ENCODE assay signal across 8 cellular contexts in the genomic region with DNA sequence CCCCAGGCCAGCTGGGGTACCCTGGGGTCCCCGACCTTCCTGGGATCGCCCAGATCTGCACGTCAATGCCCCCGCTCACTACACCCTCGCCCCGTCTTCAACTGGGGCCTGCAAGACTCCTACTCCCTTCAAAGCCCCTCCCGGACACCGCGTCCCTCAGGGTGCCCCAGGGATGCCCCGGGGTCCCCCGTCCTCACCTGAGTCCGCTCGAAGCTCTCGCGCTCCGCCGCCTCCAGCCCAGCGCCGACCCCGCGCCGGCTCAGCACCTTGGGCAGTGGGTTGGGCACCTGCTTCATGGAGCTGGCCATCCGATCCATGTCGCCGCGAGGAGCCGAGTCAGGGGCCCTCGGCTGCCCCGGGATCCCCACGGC. TPM values are rescaled to one million over a fixed set of nuclear protein-coding genes. Genes with fewer than 3 reads are reported as not detected.
DNase-seq lines count a peak whose midpoint lies in the region; ATAC-seq, FAIRE-seq and TF ChIP-seq lines count a peak whose summit lies in the region.

TSS of gene HIP1 (minus strand) at position 338 of the 371 bp plus-strand sequence. CDS start at position 317, 21 bp downstream.

- in situ Hi-C loops in GM18951 (cut with MboI; ENCODE audit: low sequenced_read_pairs, unreplicated experiment) = no loop called here

- TF ChIP-seq CTCF in KMS-11 (conservative IDR thresholded peaks at IDR 0.05; ENCODE audit: low read depth, low read length) = no peak
- TF ChIP-seq CTCF in uterus (IDR thresholded peaks at IDR 0.05) = no peak

- H3K36me3 ChIP-seq in KMS-11 (ENCODE audit: insufficient read depth) = no peaks in the 10 kb centered on the region
- no peaks in the 10 kb centered on the region for H3K36me3 ChIP-seq in uterus

- H3K27ac ChIP-seq in KMS-11 = peak within 1 kb of the TSS; percentile 57
- H3K27ac ChIP-seq in uterus = peak within 1 kb of the TSS; percentile 88 to 95

- no peak for ATAC-seq in HG02870 (IDR thresholded peaks at IDR 0.05; ENCODE audit: unreplicated experiment)

- no peaks in the 10 kb centered on the region for H3K9me3 ChIP-seq in uterus

- H3K4me1 ChIP-seq in KMS-11 (ENCODE audit: low read depth, poor library complexity, severe bottlenecking) = peaks cover 10% of the 10 kb centered on the region
- H3K4me1 ChIP-seq in uterus = no peaks in the 10 kb centered on the region

- H3K27me3 ChIP-seq in KMS-11 (ENCODE audit: insufficient read depth, low read depth) = no peaks in the 10 kb centered on the region; the same call in 1 of the 2 replicates
- no peaks in the 10 kb centered on the region for H3K27me3 ChIP-seq in uterus

- peak within 1 kb of the TSS; percentile 64; the same call in 1 of the 2 replicates for H3K9ac ChIP-seq in KMS-11

- H2AFZ ChIP-seq in KMS-11 (ENCODE audit: low read depth) = peak within 1 kb of the TSS; percentile 100

- TF ChIP-seq POLR2A in GM18951 (IDR thresholded peaks at IDR 0.05; ENCODE audit: extremely low read depth, insufficient read depth, insufficient read length) (peak; percentile 25), uterus (IDR thresholded peaks at IDR 0.05) (peak in 1 of 2 donors; percentile 22)

- H3K4me2 ChIP-seq in KMS-11 = peak within 1 kb of the TSS; percentile 92

- H3K4me3 ChIP-seq in KMS-11 (IDR thresholded peaks at IDR 0.05; ENCODE audit: insufficient read depth, low read depth, low read length) (no peak within 1 kb of the TSS), uterus (peak within 1 kb of the TSS; percentile 97 to 100)

- DNase-seq in dermis blood vessel endothelial cell = no peak
- DNase-seq in mucosa of gallbladder (ENCODE audit: low spot score) = no peak
- DNase-seq in uterus = no peak
- DNase-seq in RCC 7860 (ENCODE audit: low spot score) = no peak
- DNase-seq in T-helper 9 cell = no peak

- intact Hi-C loops in uterus (cut with DNase I; ENCODE audit: low total_unique reads) = no loop called here

- no peaks in the 10 kb centered on the region for H3K79me2 ChIP-seq in KMS-11 (ENCODE audit: insufficient read depth, low read depth)

- H4K20me1 ChIP-seq in KMS-11 (ENCODE audit: insufficient read depth) = no peaks in the 10 kb centered on the region

- FAIRE-seq in RCC 7860 (lab: Jason Lieb, UNC) = no peak

RNA-seq across cellular contexts. Expression of gene HIP1, which starts in this region (rescaled TPM):
- 60.2 and 79.1 TPM in 2 replicates for total RNA-seq in dermis blood vessel endothelial cell
- total RNA-seq in mucosa of gallbladder = 19.3 TPM
- total RNA-seq in uterus = 10 to 100 TPM; 13.1 to 48.8 (median 20.3) TPM
